ENCODE assay signal across 8 cellular contexts in the genomic region with DNA sequence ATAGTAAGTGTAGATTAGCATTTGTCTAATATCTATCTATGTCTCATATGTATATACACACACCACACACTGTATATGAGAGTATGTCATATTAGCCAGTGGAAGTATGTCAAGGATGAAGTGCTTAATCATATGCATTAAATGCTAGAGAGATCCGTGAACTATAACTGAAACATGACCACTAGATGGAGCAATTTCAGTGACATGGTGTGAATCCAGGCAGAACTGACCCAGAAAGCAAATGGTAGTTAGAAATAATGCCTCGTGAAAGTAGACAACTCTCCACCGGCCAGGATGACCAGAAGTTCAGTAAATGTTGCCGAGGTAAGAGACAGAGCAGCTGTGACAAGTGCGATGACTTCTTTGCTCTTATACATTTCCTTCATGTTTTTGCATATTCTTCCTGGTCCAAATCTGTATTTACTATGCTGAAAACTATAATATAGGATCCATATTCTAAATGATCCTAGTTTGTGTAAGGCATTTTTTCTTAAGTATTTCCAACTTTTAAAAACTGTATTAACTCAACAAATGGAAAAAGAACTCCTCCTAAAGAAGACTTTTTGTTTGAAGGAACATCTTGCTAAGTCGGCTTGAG. TPM values are rescaled to one million over a fixed set of nuclear protein-coding genes. Genes with fewer than 3 reads are reported as not detected.
DNase-seq lines count a peak whose midpoint lies in the region; ATAC-seq, FAIRE-seq and TF ChIP-seq lines count a peak whose summit lies in the region.
"Not testable (repeated sequence)": the region's sequence is repeated elsewhere in the genome, so short reads cannot be mapped to it uniquely, and the experiment has no call there.

No MANE protein-coding gene starts in this region.

- CTCF ChIA-PET in endothelial cell of umbilical vein (lab: Charles Lee): interaction anchor here (1.0 to 6.6 kb wide), 3 partner anchors 42 to 198 kb away, joined by 3 to 32 read pairs (median 3); a partner anchor contains a TSS

- peak; percentile 72 for FAIRE-seq in endothelial cell of umbilical vein (lab: Jason Lieb, UNC)

- not testable (repeated sequence) for H3K4me3 ChIP-seq in WERI-Rb-1 (ENCODE audit: low read depth, low read length); endothelial cell of umbilical vein (replicated peaks in 1 of 3; ENCODE audit: insufficient read depth in 1 of 3, low read depth in 1 of 3, low read length in 3 of 3); lower lobe of right lung; tibial artery

- intact Hi-C loops in endothelial cell of umbilical vein (cut with micrococcal nuclease): loop anchor here (1.0 kb wide), 1 partner anchor 198 kb away; no protein-coding TSS in a partner anchor
- intact Hi-C loops in lower lobe of right lung (cut with DNase I); tibial artery (cut with DNase I; ENCODE audit: low total_unique reads): not testable (repeated sequence)

- not testable (repeated sequence) for H3K27me3 ChIP-seq in WERI-Rb-1 (ENCODE audit: insufficient read depth, low read depth, severe bottlenecking); endothelial cell of umbilical vein (ENCODE audit: control insufficient read depth in 2 of 2, insufficient read depth in 2 of 2, low read length in 2 of 2); lower lobe of right lung (ENCODE audit: low read depth)
- H3K27me3 ChIP-seq in tibial artery: peaks cover 0 to 16% of the 10 kb centered on the region in 2 donors

- peak; percentile 20; the same call in 1 of the 2 replicates for TF ChIP-seq CTCF in WERI-Rb-1 (IDR thresholded peaks at IDR 0.05; ENCODE audit: low read depth, low read length)
- TF ChIP-seq CTCF in endothelial cell of umbilical vein (IDR thresholded peaks at IDR 0.05; ENCODE audit: extremely low read depth in 1 of 2, insufficient read depth in 1 of 2, low read depth in 1 of 2, low read length in 2 of 2): peak; percentile 40 to 43
- peak; percentile 51 for TF ChIP-seq CTCF in lower lobe of right lung (IDR thresholded peaks at IDR 0.05)
- TF ChIP-seq CTCF in tibial artery (IDR thresholded peaks at IDR 0.05): peak; percentile 29 to 38

- not testable (repeated sequence) for H3K9me3 ChIP-seq in WERI-Rb-1 (ENCODE audit: severe bottlenecking); endothelial cell of umbilical vein (replicated peaks; ENCODE audit: control insufficient read depth, insufficient read depth, low read length); lower lobe of right lung; tibial artery

- H3K27ac ChIP-seq in WERI-Rb-1; endothelial cell of umbilical vein (ENCODE audit: insufficient read depth, low read depth, low read length); lower lobe of right lung; tibial artery: not testable (repeated sequence)

- POLR2A ChIA-PET in endothelial cell of umbilical vein (lab: Charles Lee): not testable (repeated sequence)

- not testable (repeated sequence) for H3K4me1 ChIP-seq in endothelial cell of umbilical vein (ENCODE audit: control insufficient read depth, extremely low read depth, insufficient read depth, low read length); lower lobe of right lung; tibial artery

- dilution Hi-C loops in endothelial cell of umbilical vein (cut with MboI; ENCODE audit: extremely low pct_ligation_motif_present, low sequenced_read_pairs): not testable (repeated sequence)

- TF ChIP-seq POLR2A in endothelial cell of umbilical vein (IDR thresholded peaks at IDR 0.05; ENCODE audit: low read depth, low read length): not testable (repeated sequence)

- not testable (repeated sequence) for H3K4me2 ChIP-seq in endothelial cell of umbilical vein (ENCODE audit: insufficient read depth, low read length)

- ATAC-seq in GM21515 (IDR thresholded peaks at IDR 0.05; ENCODE audit: unreplicated experiment): peak; percentile 89
- ATAC-seq in HG03439 (IDR thresholded peaks at IDR 0.05; ENCODE audit: unreplicated experiment): peak; percentile 94
- peak; percentile 89 to 90 for ATAC-seq in lower lobe of right lung

- BruUV-seq in endothelial cell of umbilical vein (replicated peaks; lab: Mats Ljungman, UMichigan): not testable (repeated sequence)

- H3K9ac ChIP-seq in endothelial cell of umbilical vein (replicated peaks; ENCODE audit: extremely low read depth, insufficient read depth, low read length): not testable (repeated sequence)

- not testable (repeated sequence) for H3K36me3 ChIP-seq in WERI-Rb-1; endothelial cell of umbilical vein (ENCODE audit: control insufficient read depth in 2 of 2, extremely low read depth in 1 of 2, insufficient read depth in 2 of 2, low read length in 2 of 2); lower lobe of right lung; tibial artery

- not testable (repeated sequence) for H4K20me1 ChIP-seq in endothelial cell of umbilical vein (replicated peaks; ENCODE audit: control insufficient read depth, extremely low read depth, insufficient read depth, low read length)

- not testable (repeated sequence) for H2AFZ ChIP-seq in endothelial cell of umbilical vein (ENCODE audit: low read depth, low read length)

- H3K9me1 ChIP-seq in endothelial cell of umbilical vein (replicated peaks; ENCODE audit: control insufficient read depth, extremely low read depth, insufficient read depth, low read length): not testable (repeated sequence)

- DNase-seq in GF-D8 (lab: John Stamatoyannopoulos, UW) (peak; percentile 5), NCI-H226 (peak; percentile 29), endothelial cell of umbilical vein (ENCODE audit: low read depth, low spot score) (peak; percentile 55)
- DNase-seq in WERI-Rb-1, lower lobe of right lung, tibial artery: not testable (repeated sequence)

- H3K79me2 ChIP-seq in endothelial cell of umbilical vein (ENCODE audit: control insufficient read depth, insufficient read depth, low read length): not testable (repeated sequence)

RNA-seq across cellular contexts. Expression of a gene that starts 12.7 kb away (rescaled TPM):
- total RNA-seq in endothelial cell of umbilical vein (11.0 and 11.3 TPM in 2 replicates), lower lobe of right lung (6.4 TPM)
- polyA plus RNA-seq in endothelial cell of umbilical vein: 9.1 and 10.1 TPM in 2 replicates
- 10.5 and 13.4 TPM in 2 replicates for polyA plus RNA-seq in endothelial cell of umbilical vein (2011; cell fraction: cytosol; rRNA removed)
- 14.8 and 20.3 TPM in 2 replicates for polyA plus RNA-seq in endothelial cell of umbilical vein (2011; cell fraction: nucleus; rRNA removed)
- polyA plus RNA-seq in endothelial cell of umbilical vein (2012): 8.2 and 13.5 TPM in 2 replicates
- polyA minus RNA-seq in endothelial cell of umbilical vein: 7.6 and 11.2 TPM in 2 replicates
- polyA minus RNA-seq in endothelial cell of umbilical vein (2011; cell fraction: cytosol; rRNA and poly(A)+ RNA removed): 7.8 TPM
- polyA minus RNA-seq in endothelial cell of umbilical vein (2011; cell fraction: nucleus; rRNA and poly(A)+ RNA removed): 5.8 and 11.2 TPM in 2 replicates
